In genomic region chr1:3767328-3767925, GRCh38 we compare ENCODE assay signal across 34 cellular contexts. TPM values are rescaled to one million over a fixed set of nuclear protein-coding genes. Genes with fewer than 3 reads are reported as not detected.
"Had no signal": no experiment of that assay in that cellular context is flagged by ENCODE, and none has a peak within 500 bp of the region (broad histone marks: within the 10 kb centered on the region; RNA-seq: fewer than 3 reads in every experiment).

No MANE protein-coding gene starts in this region.

- H3K27ac Mint-ChIP-seq: activated CD8-positive, alpha-beta T cell treated with anti-CD3 and anti-CD28 coated beads for 36 hours; activated naive CD4-positive, alpha-beta T cell treated with anti-CD3 and anti-CD28 coated beads, Interleukin-2, amount 50 U/mL, for 24 hours; activated naive CD8-positive, alpha-beta T cell treated with anti-CD3 and anti-CD28 coated beads, Interleukin-2, amount 50 U/mL, for 24 hours; activated T-helper 2 cell treated with anti-CD3 and anti-CD28 coated beads, Interferon-gamma antibody, Interleukin-2, Interleukin-4, amounts not matched to agents 10 μg/mL and 5 μg/mL and 100 μg/mL, durations not matched to agents 14 hours and 24 hours and 36 hours; effector memory CD8-positive, alpha-beta T cell; immature natural killer cell; natural killer cell; stimulated activated effector memory CD8-positive, alpha-beta T cell treated with anti-CD3 and anti-CD28 coated beads, Interleukin-12 subunit alpha, Interleukin-12 subunit beta, amount 100 ng/mL, for 72 hours; T-helper 17 cell; WTC11 had no signal

- DNase-seq: activated CD4-positive, alpha-beta T cell treated with anti-CD3 and anti-CD28 coated beads, Interleukin-2, amount 50 U/mL, for 1 hour; activated CD8-positive, alpha-beta T cell treated with anti-CD3 and anti-CD28 coated beads for 36 hours; activated naive CD8-positive, alpha-beta T cell treated with anti-CD3 and anti-CD28 coated beads, Interleukin-2, amount 50 U/mL, for 24 hours; activated T-cell treated with anti-CD3 and anti-CD28 coated beads, Interleukin-2, amount 50 U/mL, for 48 hours; amygdala; caudate nucleus; cortex of kidney; effector memory CD8-positive, alpha-beta T cell; foreskin fibroblast; head of caudate nucleus; hippocampal formation; immature natural killer cell; mesendoderm; natural killer cell; posterior cingulate gyrus; right lobe of liver; stimulated activated CD4-positive, alpha-beta T cell treated with anti-CD3 and anti-CD28 coated beads, Interleukin-12 subunit alpha, Interleukin-12 subunit beta, amount 100 ng/mL, for 4 hours; stimulated activated CD4-positive, alpha-beta T cell treated with anti-CD3 and anti-CD28 coated beads, Interleukin-4, amount 100 ng/mL, for 1 hour; stomach; T-helper 17 cell; T1000; thyroid gland; upper lobe of left lung had no signal

- H3K36me3 Mint-ChIP-seq: activated naive CD4-positive, alpha-beta T cell treated with anti-CD3 and anti-CD28 coated beads, Interleukin-2, amount 50 U/mL, for 24 hours; immature natural killer cell; natural killer cell; stimulated activated effector memory CD8-positive, alpha-beta T cell treated with anti-CD3 and anti-CD28 coated beads, Interleukin-12 subunit alpha, Interleukin-12 subunit beta, amount 100 ng/mL, for 72 hours had no signal

- ATAC-seq: activated CD8-positive, alpha-beta T cell treated with anti-CD3 and anti-CD28 coated beads for 36 hours; activated naive CD8-positive, alpha-beta T cell treated with anti-CD3 and anti-CD28 coated beads, Interleukin-2, amount 50 U/mL, for 24 hours; effector memory CD8-positive, alpha-beta T cell; esophagus mucosa; natural killer cell; right lobe of liver; stimulated activated effector memory CD8-positive, alpha-beta T cell treated with anti-CD3 and anti-CD28 coated beads, Interleukin-12 subunit alpha, Interleukin-12 subunit beta, amount 100 ng/mL, for 72 hours; T-helper 17 cell; WTC11 had no signal

- H3K4me3 Mint-ChIP-seq: activated CD8-positive, alpha-beta T cell treated with anti-CD3 and anti-CD28 coated beads for 36 hours; activated naive CD4-positive, alpha-beta T cell treated with anti-CD3 and anti-CD28 coated beads, Interleukin-2, amount 50 U/mL, for 24 hours; activated naive CD8-positive, alpha-beta T cell treated with anti-CD3 and anti-CD28 coated beads, Interleukin-2, amount 50 U/mL, for 24 hours; effector memory CD8-positive, alpha-beta T cell; immature natural killer cell; natural killer cell; stimulated activated effector memory CD8-positive, alpha-beta T cell treated with anti-CD3 and anti-CD28 coated beads, Interleukin-12 subunit alpha, Interleukin-12 subunit beta, amount 100 ng/mL, for 72 hours; T-helper 17 cell; WTC11 had no signal

- H3K9me3 Mint-ChIP-seq: activated CD8-positive, alpha-beta T cell treated with anti-CD3 and anti-CD28 coated beads for 36 hours; activated naive CD4-positive, alpha-beta T cell treated with anti-CD3 and anti-CD28 coated beads, Interleukin-2, amount 50 U/mL, for 24 hours; activated naive CD8-positive, alpha-beta T cell treated with anti-CD3 and anti-CD28 coated beads, Interleukin-2, amount 50 U/mL, for 24 hours; activated T-helper 2 cell treated with anti-CD3 and anti-CD28 coated beads, Interferon-gamma antibody, Interleukin-2, Interleukin-4, amounts not matched to agents 10 μg/mL and 5 μg/mL and 100 μg/mL, durations not matched to agents 14 hours and 24 hours and 36 hours; effector memory CD8-positive, alpha-beta T cell; immature natural killer cell; natural killer cell; stimulated activated effector memory CD8-positive, alpha-beta T cell treated with anti-CD3 and anti-CD28 coated beads, Interleukin-12 subunit alpha, Interleukin-12 subunit beta, amount 100 ng/mL, for 72 hours had no signal

RNA-seq across cellular contexts. Expression of gene SMIM1, which starts 5.1 kb away (rescaled TPM):
- total RNA-seq: kidney epithelial cell, stomach had no signal

RNA-seq across cellular contexts. Expression of gene CCDC27, which starts 15.2 kb away (rescaled TPM):
- total RNA-seq: activated CD8-positive, alpha-beta T cell treated with anti-CD3 and anti-CD28 coated beads for 36 hours; activated T-helper 2 cell treated with anti-CD3 and anti-CD28 coated beads, Interferon-gamma antibody, Interleukin-2, Interleukin-4, amounts not matched to agents 10 μg/mL and 5 μg/mL and 100 μg/mL, durations not matched to agents 14 hours and 24 hours and 36 hours; chondrocyte; endothelial cell of umbilical vein; esophagus mucosa; kidney epithelial cell; lower leg skin; mononuclear cell; natural killer cell; omental fat pad; right lobe of liver; stomach; T-helper 17 cell; upper lobe of left lung had no signal
- polyA plus RNA-seq: endothelial cell of umbilical vein, immature natural killer cell, stomach had no signal
